10 cellular contexts compared by ENCODE assay signal in genomic region chr19:3516675-3517207, GRCh38. TPM values are rescaled to one million over a fixed set of nuclear protein-coding genes. Genes with fewer than 3 reads are reported as not detected.
DNase-seq lines count a peak whose midpoint lies in the region; ATAC-seq and TF ChIP-seq lines count a peak whose summit lies in the region.
"Had no signal": no experiment of that assay in that cellular context is flagged by ENCODE, and none has a peak within 500 bp of the region (broad histone marks: within the 10 kb centered on the region; RNA-seq: fewer than 3 reads in every experiment).

No MANE protein-coding gene starts in this region.

- peak; percentile 28 for ATAC-seq in activated naive CD8-positive, alpha-beta T cell treated with anti-CD3 and anti-CD28 coated beads, Interleukin-2, amount 10 ng/mL, durations not matched to agents 7 days and 5 days (ENCODE audit: low read depth)
- peak; percentile 28 for ATAC-seq in body of pancreas

- H3K4me3 ChIP-seq in body of pancreas (no peak overlapping the region), stomach (no peak overlapping the region), smooth muscle cell (no peak overlapping the region)

- H3K27me3 Mint-ChIP-seq in activated naive CD8-positive, alpha-beta T cell treated with anti-CD3 and anti-CD28 coated beads, Interleukin-2, amount 10 ng/mL, durations not matched to agents 7 days and 5 days: no peaks in the 10 kb centered on the region
- H3K27me3 Mint-ChIP-seq in activated naive CD8-positive, alpha-beta T cell treated with anti-CD3 and anti-CD28 coated beads for 36 hours: no peaks in the 10 kb centered on the region
- no peaks in the 10 kb centered on the region for H3K27me3 Mint-ChIP-seq in nephron progenitor cell (ENCODE audit: low read depth, poor library complexity)

- no peaks in the 10 kb centered on the region for H3K9me3 Mint-ChIP-seq in activated naive CD8-positive, alpha-beta T cell treated with anti-CD3 and anti-CD28 coated beads, Interleukin-2, amount 10 ng/mL, durations not matched to agents 7 days and 5 days
- H3K9me3 Mint-ChIP-seq in activated naive CD8-positive, alpha-beta T cell treated with anti-CD3 and anti-CD28 coated beads for 36 hours: no peaks in the 10 kb centered on the region
- H3K9me3 Mint-ChIP-seq in nephron progenitor cell: no peaks in the 10 kb centered on the region

- no peak overlapping the region for H3K4me2 ChIP-seq in smooth muscle cell

- H3K27ac ChIP-seq in body of pancreas: peak overlapping the region in 1 of 4 donors; percentile 14
- no peak overlapping the region for H3K27ac ChIP-seq in stomach
- H3K27ac ChIP-seq in smooth muscle cell (ENCODE audit: low read depth): no peak overlapping the region

- TF ChIP-seq CTCF in body of pancreas (IDR thresholded peaks at IDR 0.05): no peak
- TF ChIP-seq CTCF in stomach (IDR thresholded peaks at IDR 0.05): no peak
- no peak for TF ChIP-seq CTCF in smooth muscle cell (IDR thresholded peaks at IDR 0.05; ENCODE audit: borderline replicate concordance, insufficient read depth, poor library complexity, severe bottlenecking)
- no peak for TF ChIP-seq CTCF in nephron progenitor cell (IDR thresholded peaks at IDR 0.05)

- 31 to 33% methylated on average over 2 to 15 of the region's 15 CpGs for WGBS in body of pancreas, 2 donors
- 36 to 56% (median 40%) methylated on average over 10 to 15 of the region's 15 CpGs for WGBS in stomach, 5 donors
- WGBS in smooth muscle cell (ENCODE audit: low lambda C conversion rate): 96% methylated on average over 15 of the region's 15 CpGs

- H3K4me1 Mint-ChIP-seq in activated naive CD8-positive, alpha-beta T cell treated with anti-CD3 and anti-CD28 coated beads, Interleukin-2, amount 10 ng/mL, durations not matched to agents 7 days and 5 days: peaks cover 14% of the 10 kb centered on the region
- H3K4me1 Mint-ChIP-seq in activated naive CD8-positive, alpha-beta T cell treated with anti-CD3 and anti-CD28 coated beads for 36 hours: peaks cover 25% of the 10 kb centered on the region
- H3K4me1 Mint-ChIP-seq in nephron progenitor cell: peaks cover 53% of the 10 kb centered on the region

- H3K27me3 ChIP-seq in body of pancreas (no peaks in the 10 kb centered on the region), stomach (no peaks in the 10 kb centered on the region), smooth muscle cell (ENCODE audit: low read depth) (no peaks in the 10 kb centered on the region)

- peaks cover 100% of the 10 kb centered on the region for H4K20me1 ChIP-seq in smooth muscle cell (ENCODE audit: low read depth)

- peaks cover 40% of the 10 kb centered on the region for H3K4me1 ChIP-seq in body of pancreas
- peaks cover 19 to 78% (median 46%) of the 10 kb centered on the region in 4 donors for H3K4me1 ChIP-seq in stomach
- no peaks in the 10 kb centered on the region for H3K4me1 ChIP-seq in smooth muscle cell (ENCODE audit: low read depth)
- H3K4me1 ChIP-seq: Caco-2 had no signal

- DNase-seq in activated naive CD8-positive, alpha-beta T cell treated with anti-CD3 and anti-CD28 coated beads, Interleukin-2, amount 10 ng/mL, durations not matched to agents 7 days and 5 days: no peak
- DNase-seq in activated naive CD8-positive, alpha-beta T cell treated with anti-CD3 and anti-CD28 coated beads for 36 hours: no peak
- DNase-seq in NCI-H2171 (lab: John Stamatoyannopoulos, UW) (peak; percentile 65), body of pancreas (peak; percentile 46 to 66 (median 62)), stomach (peak; percentile 68), SW 1271 (lab: John Stamatoyannopoulos, UW) (no peak), smooth muscle cell (lab: John Stamatoyannopoulos, UW; ENCODE audit: unreplicated experiment) (no peak), nephron progenitor cell (no peak)
- DNase-seq: Caco-2, mesendoderm had no signal

- POLR2A ChIA-PET in activated naive CD8-positive, alpha-beta T cell treated with anti-CD3 and anti-CD28 coated beads, Interleukin-2, amount 10 ng/mL, durations not matched to agents 7 days and 5 days (lab: Charles Lee): interaction anchor here (0.5 to 0.8 kb wide), 2 partner anchors 11 to 48 kb away, joined by 3 read pairs; no protein-coding TSS in a partner anchor

- H2AFZ ChIP-seq in smooth muscle cell (ENCODE audit: low read depth): no peak overlapping the region

- TF ChIP-seq EP300 in stomach (IDR thresholded peaks at IDR 0.05): no peak

- H3K36me3 ChIP-seq in body of pancreas (replicated peaks in 1 of 2; ENCODE audit: insufficient read depth in 1 of 2, low read depth in 2 of 2) (no peaks in the 10 kb centered on the region), stomach (peaks cover 0 to 44% (median 36%) of the 10 kb centered on the region in 4 donors), smooth muscle cell (ENCODE audit: low read depth) (no peaks in the 10 kb centered on the region)

- no peak for TF ChIP-seq POLR2A in body of pancreas (IDR thresholded peaks at IDR 0.05)
- TF ChIP-seq POLR2A in stomach (IDR thresholded peaks at IDR 0.05): no peak

- intact Hi-C loops in body of pancreas (cut with DNase I) (no loop called here), stomach (cut with DNase I; ENCODE audit: low total_unique reads) (no loop called here)

- no peaks in the 10 kb centered on the region for H3K9me3 ChIP-seq in body of pancreas
- no peaks in the 10 kb centered on the region for H3K9me3 ChIP-seq in stomach
- H3K9me3 ChIP-seq in smooth muscle cell (replicated peaks; ENCODE audit: low read depth): no peaks in the 10 kb centered on the region
- H3K9me3 ChIP-seq: Caco-2 had no signal

- H3K9ac ChIP-seq in smooth muscle cell (ENCODE audit: low read depth): no peak overlapping the region

- no peak overlapping the region for H3K4me3 Mint-ChIP-seq in activated naive CD8-positive, alpha-beta T cell treated with anti-CD3 and anti-CD28 coated beads, Interleukin-2, amount 10 ng/mL, durations not matched to agents 7 days and 5 days
- H3K4me3 Mint-ChIP-seq in activated naive CD8-positive, alpha-beta T cell treated with anti-CD3 and anti-CD28 coated beads for 36 hours: no peak overlapping the region
- H3K4me3 Mint-ChIP-seq in nephron progenitor cell: no peak overlapping the region

- no peak overlapping the region for H3K27ac Mint-ChIP-seq in activated naive CD8-positive, alpha-beta T cell treated with anti-CD3 and anti-CD28 coated beads, Interleukin-2, amount 10 ng/mL, durations not matched to agents 7 days and 5 days
- no peak overlapping the region for H3K27ac Mint-ChIP-seq in activated naive CD8-positive, alpha-beta T cell treated with anti-CD3 and anti-CD28 coated beads for 36 hours
- H3K27ac Mint-ChIP-seq in nephron progenitor cell: no peak overlapping the region

- H3K36me3 Mint-ChIP-seq in activated naive CD8-positive, alpha-beta T cell treated with anti-CD3 and anti-CD28 coated beads, Interleukin-2, amount 10 ng/mL, durations not matched to agents 7 days and 5 days: peaks cover 5% of the 10 kb centered on the region
- H3K36me3 Mint-ChIP-seq in activated naive CD8-positive, alpha-beta T cell treated with anti-CD3 and anti-CD28 coated beads for 36 hours: peaks cover 4% of the 10 kb centered on the region
- peaks cover 9% of the 10 kb centered on the region for H3K36me3 Mint-ChIP-seq in nephron progenitor cell (ENCODE audit: low read depth)

- H3F3A ChIP-seq in smooth muscle cell (ENCODE audit: low read depth): no peaks in the 10 kb centered on the region

- peaks cover 87% of the 10 kb centered on the region for H3K79me2 ChIP-seq in smooth muscle cell (ENCODE audit: low read depth)

RNA-seq across cellular contexts. Expression of gene FZR1, which starts 10.6 kb away (rescaled TPM):
- 10 to 100 TPM; 82.9 to 83.6 TPM for total RNA-seq in activated naive CD8-positive, alpha-beta T cell treated with anti-CD3 and anti-CD28 coated beads, Interleukin-2, amount 10 ng/mL, durations not matched to agents 7 days and 5 days
- total RNA-seq in activated naive CD8-positive, alpha-beta T cell treated with anti-CD3 and anti-CD28 coated beads for 36 hours: 10 to 100 TPM; 32.6 to 39.6 TPM
- total RNA-seq in body of pancreas (10 to 100 TPM; 16.6 to 20.1 TPM), stomach (100 to 1,000 TPM in 1 of 5 donors, 10 to 100 TPM in 3, 1 to 10 TPM in 1; 9.4 to 113 (median 31.9) TPM), smooth muscle cell (16.3 and 33.9 TPM in 2 replicates)
- polyA plus RNA-seq in stomach (10 to 100 TPM; 10.5 to 17.2 (median 13.9) TPM), smooth muscle cell (49.7 and 64.8 TPM in 2 replicates)

RNA-seq across cellular contexts. Expression of gene DOHH, which starts 16.3 kb away (rescaled TPM):
- 10 to 100 TPM in 1 of 2 experiments, 1 to 10 TPM in 1; 9.9 to 12.1 TPM for total RNA-seq in activated naive CD8-positive, alpha-beta T cell treated with anti-CD3 and anti-CD28 coated beads, Interleukin-2, amount 10 ng/mL, durations not matched to agents 7 days and 5 days
- 10 to 100 TPM; 17.2 to 18.3 TPM for total RNA-seq in activated naive CD8-positive, alpha-beta T cell treated with anti-CD3 and anti-CD28 coated beads for 36 hours
- total RNA-seq in body of pancreas (10 to 100 TPM in 1 of 2 donors, 1 to 10 TPM in 1; 9.3 to 17.5 TPM), stomach (10 to 100 TPM in 2 of 5 donors, 1 to 10 TPM in 1, under 1 TPM in 1, not detected in 1; 0.45 to 21.7 (median 11.1) TPM), smooth muscle cell (8.1 and 8.7 TPM in 2 replicates)
- polyA plus RNA-seq in stomach (10 to 100 TPM; 10.7 to 14.1 (median 13.6) TPM), smooth muscle cell (27.0 and 27.2 TPM in 2 replicates)

RNA-seq across cellular contexts. Expression of gene TEKTIP1, which starts 22.2 kb away (rescaled TPM):
- total RNA-seq in activated naive CD8-positive, alpha-beta T cell treated with anti-CD3 and anti-CD28 coated beads, Interleukin-2, amount 10 ng/mL, durations not matched to agents 7 days and 5 days: 10 to 100 TPM; 11.4 to 13.9 TPM
- total RNA-seq in activated naive CD8-positive, alpha-beta T cell treated with anti-CD3 and anti-CD28 coated beads for 36 hours: 1 to 10 TPM; 1.2 to 2.2 TPM
- total RNA-seq in body of pancreas: 1 to 10 TPM in 1 of 2 donors, not detected in 1; 1.3 TPM
- total RNA-seq in stomach: not detected
- polyA plus RNA-seq in stomach: under 1 TPM in 2 of 3 donors, not detected in 1; 0.28 to 1.00 TPM
- not detected in 2 replicates for total RNA-seq in smooth muscle cell
- polyA plus RNA-seq in smooth muscle cell: 0.62 and 1.8 TPM in 2 replicates

RNA-seq across cellular contexts. Expression of gene SMIM44, which starts 33.5 kb away (rescaled TPM):
- not detected for total RNA-seq in activated naive CD8-positive, alpha-beta T cell treated with anti-CD3 and anti-CD28 coated beads, Interleukin-2, amount 10 ng/mL, durations not matched to agents 7 days and 5 days
- total RNA-seq in activated naive CD8-positive, alpha-beta T cell treated with anti-CD3 and anti-CD28 coated beads for 36 hours: not detected
- total RNA-seq in body of pancreas: not detected
- total RNA-seq in stomach: not detected
- polyA plus RNA-seq in stomach: 1 to 10 TPM in 1 of 3 donors, not detected in 2; 2.7 TPM
- total RNA-seq in smooth muscle cell: not detected in 2 replicates
- not detected in 2 replicates for polyA plus RNA-seq in smooth muscle cell
- total RNA-seq: Caco-2 had no signal

RNA-seq across cellular contexts. Expression of gene SMIM24, which starts 36.4 kb away (rescaled TPM):
- total RNA-seq in activated naive CD8-positive, alpha-beta T cell treated with anti-CD3 and anti-CD28 coated beads, Interleukin-2, amount 10 ng/mL, durations not matched to agents 7 days and 5 days: 1 to 10 TPM; 5.2 to 6.0 TPM
- 1 to 10 TPM; 2.2 to 2.5 TPM for total RNA-seq in activated naive CD8-positive, alpha-beta T cell treated with anti-CD3 and anti-CD28 coated beads for 36 hours
- total RNA-seq in body of pancreas (10 to 100 TPM in 1 of 2 donors, 1 to 10 TPM in 1; 7.6 to 11.4 TPM), stomach (100 to 1,000 TPM in 1 of 5 donors, 10 to 100 TPM in 1, 1 to 10 TPM in 2, not detected in 1; 1.4 to 178 (median 38.3) TPM), smooth muscle cell (1.1 TPM in 1 of 2 replicates, not detected in the other)
- polyA plus RNA-seq in stomach (100 to 1,000 TPM in 1 of 3 donors, 10 to 100 TPM in 2; 14.1 to 116 (median 68.7) TPM), smooth muscle cell (not detected in 2 replicates)

Comparison
In these comparisons a context has a peak if more than half of its experiments do, and no peak if none do; other contexts are left out.
1. DNase-seq: peak in NCI-H2171 (single experiment), body of pancreas (4 of 4) and stomach (single experiment); none in activated naive CD8-positive, alpha-beta T cell treated with anti-CD3 and anti-CD28 coated beads, Interleukin-2, amount 10 ng/mL, durations not matched to agents 7 days and 5 days (single experiment), activated naive CD8-positive, alpha-beta T cell treated with anti-CD3 and anti-CD28 coated beads for 36 hours (single experiment), SW 1271 (0 of 2), smooth muscle cell (single experiment) and nephron progenitor cell (single experiment).